In the genomic region with DNA sequence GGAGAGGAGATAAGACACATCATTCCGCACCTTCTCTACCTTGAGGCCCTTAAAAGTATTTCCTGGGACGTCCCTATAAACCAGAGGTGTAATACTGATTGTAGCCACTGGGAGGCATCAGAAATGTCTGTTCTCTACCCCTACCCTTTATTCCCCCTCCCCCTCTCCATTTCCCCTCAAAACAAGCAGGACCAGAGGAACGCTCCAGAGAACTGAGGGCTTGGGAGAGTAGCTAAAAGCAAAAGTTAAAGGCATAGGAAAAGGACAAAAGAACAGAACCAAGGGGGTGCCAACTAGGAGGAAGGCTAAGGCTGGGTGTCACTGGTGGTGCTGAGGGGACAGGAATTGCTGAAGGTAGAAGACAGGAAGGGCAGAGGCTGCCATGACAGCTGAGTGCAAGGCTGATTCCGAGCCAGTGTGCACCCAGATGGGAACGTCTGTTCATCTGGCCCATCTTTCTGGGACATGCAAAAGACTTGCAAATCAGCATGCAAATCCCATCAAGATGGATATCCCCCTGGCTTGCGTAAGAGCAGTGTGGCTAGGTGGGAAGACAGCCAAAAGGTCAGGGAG, we compare ENCODE assay signal across 8 cellular contexts. TPM values are rescaled to one million over a fixed set of nuclear protein-coding genes. Genes with fewer than 3 reads are reported as not detected.
DNase-seq lines count a peak whose midpoint lies in the region; ATAC-seq and TF ChIP-seq lines count a peak whose summit lies in the region.

No MANE protein-coding gene starts in this region.

- H3K9me2 ChIP-seq in hepatocyte (replicated peaks; ENCODE audit: insufficient read depth), result no peaks in the 10 kb centered on the region

- H3K4me3 ChIP-seq in GM12864 (ENCODE audit: low read depth, low read length) (no peak overlapping the region), hepatocyte (no peak overlapping the region)

- H3K36me3 Mint-ChIP-seq in activated naive CD8-positive, alpha-beta T cell treated with anti-CD3 and anti-CD28 coated beads, Interleukin-2, amount 50 U/mL, for 24 hours (ENCODE audit: low read depth), result peaks cover 23% of the 10 kb centered on the region
- peaks cover 52% of the 10 kb centered on the region for H3K36me3 Mint-ChIP-seq in stimulated activated naive CD8-positive, alpha-beta T cell treated with anti-CD3 and anti-CD28 coated beads, Interleukin-15, Interleukin-2, amounts not matched to agents 100 ng/mL and 50 ng/mL, for 24 hours (ENCODE audit: low read depth)

- peak; percentile 57 for DNase-seq in AG20443 (ENCODE audit: low spot score)
- DNase-seq in GM12864 (ENCODE audit: low read depth), result no peak
- DNase-seq in NCI-H69 (lab: John Stamatoyannopoulos, UW), result peak; percentile 41
- DNase-seq in activated naive CD8-positive, alpha-beta T cell treated with anti-CD3 and anti-CD28 coated beads, Interleukin-2, amount 50 U/mL, for 24 hours, result peak; percentile 48
- DNase-seq in hepatocyte (ENCODE audit: low spot score), result peak; percentile 81

- no peak overlapping the region for H3K4me3 Mint-ChIP-seq in activated naive CD8-positive, alpha-beta T cell treated with anti-CD3 and anti-CD28 coated beads, Interleukin-2, amount 50 U/mL, for 24 hours
- H3K4me3 Mint-ChIP-seq in stimulated activated naive CD8-positive, alpha-beta T cell treated with anti-CD3 and anti-CD28 coated beads, Interleukin-15, Interleukin-2, amounts not matched to agents 100 ng/mL and 50 ng/mL, for 24 hours, result peak overlapping the region; percentile 28

- no peak overlapping the region for H2AFZ ChIP-seq in hepatocyte

- TF ChIP-seq CTCF in GM12864 (IDR thresholded peaks at IDR 0.05; ENCODE audit: low read depth, low read length, missing control alignments) (peak; percentile 84), hepatocyte (IDR thresholded peaks at IDR 0.05; ENCODE audit: poor library complexity) (peak; percentile 63)

- H3K4me1 Mint-ChIP-seq in activated naive CD8-positive, alpha-beta T cell treated with anti-CD3 and anti-CD28 coated beads, Interleukin-2, amount 50 U/mL, for 24 hours, result peaks cover 16% of the 10 kb centered on the region
- peaks cover 32% of the 10 kb centered on the region for H3K4me1 Mint-ChIP-seq in stimulated activated naive CD8-positive, alpha-beta T cell treated with anti-CD3 and anti-CD28 coated beads, Interleukin-15, Interleukin-2, amounts not matched to agents 100 ng/mL and 50 ng/mL, for 24 hours (ENCODE audit: low read depth)

- WGBS in hepatocyte (ENCODE audit: low lambda C conversion rate, missing lambda C conversion rate), result 46% methylated on average over 6 of the region's 6 CpGs

- no peaks in the 10 kb centered on the region for H4K20me1 ChIP-seq in hepatocyte (ENCODE audit: insufficient read depth, poor library complexity, severe bottlenecking)

- ATAC-seq in activated naive CD8-positive, alpha-beta T cell treated with anti-CD3 and anti-CD28 coated beads, Interleukin-2, amount 50 U/mL, for 24 hours, result peak; percentile 60
- ATAC-seq in GM18867 (IDR thresholded peaks at IDR 0.05; ENCODE audit: unreplicated experiment), result no peak
- no peak for ATAC-seq in HG02642 (IDR thresholded peaks at IDR 0.05; ENCODE audit: poor library complexity, unreplicated experiment)

- H3K4me2 ChIP-seq in hepatocyte, result no peak overlapping the region

- H3K27ac ChIP-seq in hepatocyte, result no peak overlapping the region

- no peaks in the 10 kb centered on the region for H3K36me3 ChIP-seq in hepatocyte (replicated peaks; ENCODE audit: insufficient read depth, low read depth)

- H3K9me3 ChIP-seq in hepatocyte (ENCODE audit: low read depth), result no peaks in the 10 kb centered on the region

- no peaks in the 10 kb centered on the region for H3K27me3 ChIP-seq in hepatocyte

- no peaks in the 10 kb centered on the region for H3K27me3 Mint-ChIP-seq in activated naive CD8-positive, alpha-beta T cell treated with anti-CD3 and anti-CD28 coated beads, Interleukin-2, amount 50 U/mL, for 24 hours
- H3K27me3 Mint-ChIP-seq in stimulated activated naive CD8-positive, alpha-beta T cell treated with anti-CD3 and anti-CD28 coated beads, Interleukin-15, Interleukin-2, amounts not matched to agents 100 ng/mL and 50 ng/mL, for 24 hours, result no peaks in the 10 kb centered on the region

- H3K79me2 ChIP-seq in hepatocyte, result peaks cover under 1% of the 10 kb centered on the region

- peak overlapping the region; percentile 12 for H3K27ac Mint-ChIP-seq in activated naive CD8-positive, alpha-beta T cell treated with anti-CD3 and anti-CD28 coated beads, Interleukin-2, amount 50 U/mL, for 24 hours
- peak overlapping the region; percentile 87 for H3K27ac Mint-ChIP-seq in stimulated activated naive CD8-positive, alpha-beta T cell treated with anti-CD3 and anti-CD28 coated beads, Interleukin-15, Interleukin-2, amounts not matched to agents 100 ng/mL and 50 ng/mL, for 24 hours

- H3K9me3 Mint-ChIP-seq in activated naive CD8-positive, alpha-beta T cell treated with anti-CD3 and anti-CD28 coated beads, Interleukin-2, amount 50 U/mL, for 24 hours, result no peaks in the 10 kb centered on the region
- H3K9me3 Mint-ChIP-seq in stimulated activated naive CD8-positive, alpha-beta T cell treated with anti-CD3 and anti-CD28 coated beads, Interleukin-15, Interleukin-2, amounts not matched to agents 100 ng/mL and 50 ng/mL, for 24 hours, result no peaks in the 10 kb centered on the region

- H3K4me1 ChIP-seq in hepatocyte (ENCODE audit: insufficient read depth), result peaks cover 3% of the 10 kb centered on the region

RNA-seq across cellular contexts. Expression of gene CAMTA2, which starts 6.7 kb away (rescaled TPM):
- total RNA-seq in hepatocyte, result 6.9 and 12.5 TPM in 2 replicates
- polyA plus RNA-seq in hepatocyte, result 45.6 and 47.5 TPM in 2 replicates

RNA-seq across cellular contexts. Expression of gene SPAG7, which starts 13.1 kb away (rescaled TPM):
- total RNA-seq in hepatocyte, result 64.3 and 85.7 TPM in 2 replicates
- 194 and 224 TPM in 2 replicates for polyA plus RNA-seq in hepatocyte

RNA-seq across cellular contexts. Expression of gene INCA1, which starts 16.6 kb away (rescaled TPM):
- 1.6 and 2.7 TPM in 2 replicates for total RNA-seq in hepatocyte
- polyA plus RNA-seq in hepatocyte, result 4.1 and 5.5 TPM in 2 replicates

RNA-seq across cellular contexts. Expression of gene KIF1C, which starts 17.0 kb away (rescaled TPM):
- total RNA-seq in hepatocyte, result 51.3 and 59.4 TPM in 2 replicates
- 65.2 and 75.9 TPM in 2 replicates for polyA plus RNA-seq in hepatocyte

RNA-seq across cellular contexts. Expression of gene ENO3, which starts 29.8 kb away (rescaled TPM):
- 16.3 and 18.7 TPM in 2 replicates for total RNA-seq in hepatocyte
- 30.2 and 40.4 TPM in 2 replicates for polyA plus RNA-seq in hepatocyte
